ENCODE assay signal across 11 cellular contexts in genomic region chr12:51953925-51954324, GRCh38. TPM values are rescaled to one million over a fixed set of nuclear protein-coding genes. Genes with fewer than 3 reads are reported as not detected.
DNase-seq lines count a peak whose midpoint lies in the region; ATAC-seq, FAIRE-seq and TF ChIP-seq lines count a peak whose summit lies in the region.
"Had no signal": no experiment of that assay in that cellular context is flagged by ENCODE, and none has a peak within 500 bp of the region (broad histone marks: within the 10 kb centered on the region; RNA-seq: fewer than 3 reads in every experiment).

No MANE protein-coding gene starts in this region.

- no peak for TF ChIP-seq EP300 in K562 (IDR thresholded peaks at IDR 0.05; ENCODE audit: low read length)

- intact Hi-C loops in activated CD4-positive, alpha-beta T cell treated with anti-CD3 and anti-CD28 coated beads for 36 hours (cut with DNase I, micrococcal nuclease): loop anchor here in 1 of 2 experiments (5.0 kb wide), 2 partner anchors 1053 to 1672 kb away; partner anchors contain the start of genes EIF4B and LIMA1
- intact Hi-C loops in K562 (cut with micrococcal nuclease): no loop called here
- intact Hi-C loops in testis (cut with DNase I; ENCODE audit: low total_unique reads): no loop called here
- intact Hi-C loops in activated CD4-positive, alpha-beta T cell treated with anti-CD3 and anti-CD28 coated beads, Interleukin-2, amount 10 ng/mL, durations not matched to agents 24 days and 14 days (cut with micrococcal nuclease): loop anchor here (2.0 kb wide), 1 partner anchor 71 kb away; no protein-coding TSS in a partner anchor

- H3K27me3 ChIP-seq in K562 (ENCODE audit: control insufficient read depth in 2 of 2, insufficient read depth in 2 of 2, low read length in 2 of 2) (no peaks in the 10 kb centered on the region; a peak in 1 of 5 replicates), testis (no peaks in the 10 kb centered on the region)

- no peak overlapping the region; the same call in 2 of the 3 replicates for H3K27ac ChIP-seq in K562 (ENCODE audit: extremely low read depth, low read depth, low read length)
- peak overlapping the region; percentile 39 to 95 for H3K27ac ChIP-seq in testis

- H4K20me1 ChIP-seq in K562 (replicated peaks; ENCODE audit: control insufficient read depth, insufficient read depth, low read length): peaks cover 9% of the 10 kb centered on the region; the same call in 1 of the 2 replicates

- H3K36me3 Mint-ChIP-seq in activated CD4-positive, alpha-beta T cell treated with anti-CD3 and anti-CD28 coated beads for 36 hours (ENCODE audit: low read depth): no peaks in the 10 kb centered on the region
- H3K36me3 Mint-ChIP-seq in memory B cell: no peaks in the 10 kb centered on the region
- no peaks in the 10 kb centered on the region for H3K36me3 Mint-ChIP-seq in activated CD4-positive, alpha-beta T cell treated with anti-CD3 and anti-CD28 coated beads, Interleukin-2, amount 10 ng/mL, durations not matched to agents 24 days and 14 days (ENCODE audit: low read depth)

- H3K4me3 ChIP-seq in K562: no peak overlapping the region
- no peak overlapping the region for H3K4me3 ChIP-seq in testis

- no peaks in the 10 kb centered on the region for H3K9me1 ChIP-seq in K562 (ENCODE audit: control insufficient read depth, insufficient read depth, low read length)

- FAIRE-seq in K562 (lab: Jason Lieb, UNC) (no peak), frontal cortex (lab: Jason Lieb, UNC) (no peak)

- no TSS peak for BruUV-seq in K562 (replicated peaks; lab: Mats Ljungman, UMichigan)

- 4% methylated on average over 4 of the region's 4 CpGs for WGBS in K562 (ENCODE audit: insufficient coverage, low coverage, missing lambda C conversion rate)
- WGBS in testis, 2 donors: 10 to 13% methylated on average over 4 of the region's 4 CpGs

- H3K79me2 ChIP-seq in K562 (ENCODE audit: control insufficient read depth, insufficient read depth, low read length): peaks cover 48% of the 10 kb centered on the region

- 0 out of 4 replicates have a peak overlapping the region, but pooled peaks of 1 of the 2 experiments have one; percentile 8 for H3K9ac ChIP-seq in K562 (ENCODE audit: insufficient read depth in 1 of 2, low read depth in 2 of 2, low read length in 2 of 2)

- CTCF ChIA-PET in activated CD4-positive, alpha-beta T cell treated with anti-CD3 and anti-CD28 coated beads for 36 hours (lab: Charles Lee): interaction anchor here (1.1 to 1.7 kb wide), 3 partner anchors 13 to 71 kb away, joined by 3 to 5 read pairs (median 3); no protein-coding TSS in a partner anchor
- CTCF ChIA-PET in K562 (lab: Yijun Ruan, JAX; ENCODE audit: low intra/inter-chr PET ratio): no interaction called here

- POLR2A ChIA-PET in activated CD4-positive, alpha-beta T cell treated with anti-CD3 and anti-CD28 coated beads for 36 hours (lab: Charles Lee): no interaction called here
- POLR2A ChIA-PET in K562 (lab: Yijun Ruan, JAX): no interaction called here

- H3K4me1 Mint-ChIP-seq in activated CD4-positive, alpha-beta T cell treated with anti-CD3 and anti-CD28 coated beads for 36 hours: peaks cover 43% of the 10 kb centered on the region
- H3K4me1 Mint-ChIP-seq in memory B cell: peaks cover 19% of the 10 kb centered on the region
- peaks cover 26% of the 10 kb centered on the region for H3K4me1 Mint-ChIP-seq in activated CD4-positive, alpha-beta T cell treated with anti-CD3 and anti-CD28 coated beads, Interleukin-2, amount 10 ng/mL, durations not matched to agents 24 days and 14 days

- no peak overlapping the region for H2AFZ ChIP-seq in K562 (ENCODE audit: low read depth, low read length)
- H2AFZ ChIP-seq: GM23338 had no signal

- H3K4me2 ChIP-seq in K562 (ENCODE audit: insufficient read depth, low read length): 0 out of 2 replicates have a peak overlapping the region, but pooled peaks have one; percentile 20

- DNase-seq in activated CD4-positive, alpha-beta T cell treated with anti-CD3 and anti-CD28 coated beads for 36 hours: no peak
- no peak for DNase-seq in activated CD4-positive, alpha-beta T cell treated with anti-CD3 and anti-CD28 coated beads, Interleukin-2, amount 50 U/mL, for 48 hours
- DNase-seq in K562 (ENCODE audit: extremely low read depth in 1 of 4, low spot score in 3 of 4) (peak in 1 of 4 experiments; percentile 52), memory B cell (ENCODE audit: low spot score in 2 of 2) (no peak), testis (no peak), frontal cortex (ENCODE audit: low spot score in 2 of 2) (no peak)
- no peak for DNase-seq in stimulated activated naive CD4-positive, alpha-beta T cell (lab: John Stamatoyannopoulos, UW)
- DNase-seq in activated CD4-positive, alpha-beta T cell treated with anti-CD3 and anti-CD28 coated beads, Interleukin-2, amount 10 ng/mL, durations not matched to agents 24 days and 14 days: no peak
- DNase-seq: activated B cell treated with CpG ODN at 0.5 μM for 24 hours, NCI-H510A had no signal

- in situ Hi-C loops in K562 (cut with MboI): no loop called here

- peak overlapping the region; percentile 75 for H3K4me3 Mint-ChIP-seq in activated CD4-positive, alpha-beta T cell treated with anti-CD3 and anti-CD28 coated beads for 36 hours
- no peak overlapping the region for H3K4me3 Mint-ChIP-seq in memory B cell
- H3K4me3 Mint-ChIP-seq in activated CD4-positive, alpha-beta T cell treated with anti-CD3 and anti-CD28 coated beads, Interleukin-2, amount 10 ng/mL, durations not matched to agents 24 days and 14 days: no peak overlapping the region

- TF ChIP-seq POLR2A in K562 (conservative IDR thresholded peaks at IDR 0.05) (no peak), testis (IDR thresholded peaks at IDR 0.05) (no peak)

- no peak overlapping the region for H3K27ac Mint-ChIP-seq in activated CD4-positive, alpha-beta T cell treated with anti-CD3 and anti-CD28 coated beads for 36 hours
- peak overlapping the region; percentile 0 for H3K27ac Mint-ChIP-seq in memory B cell
- no peak overlapping the region for H3K27ac Mint-ChIP-seq in activated CD4-positive, alpha-beta T cell treated with anti-CD3 and anti-CD28 coated beads, Interleukin-2, amount 10 ng/mL, durations not matched to agents 24 days and 14 days
- H3K27ac Mint-ChIP-seq: activated B cell treated with CpG ODN at 0.5 μM for 24 hours, GM23338 had no signal

- H3K9me3 ChIP-seq in K562 (replicated peaks; ENCODE audit: control insufficient read depth, insufficient read depth, low read depth, low read length) (no peaks in the 10 kb centered on the region), testis (no peaks in the 10 kb centered on the region)

- TF ChIP-seq CTCF in K562 (IDR thresholded peaks at IDR 0.05 in 2 of 3, conservative IDR thresholded peaks at IDR 0.05 in 1 of 3; ENCODE audit: insufficient read depth in 2 of 3, low read depth in 1 of 3, low read length in 3 of 3) (no peak), testis (IDR thresholded peaks at IDR 0.05) (no peak)

- no peaks in the 10 kb centered on the region for H3K9me3 Mint-ChIP-seq in activated CD4-positive, alpha-beta T cell treated with anti-CD3 and anti-CD28 coated beads for 36 hours (ENCODE audit: low read depth)
- H3K9me3 Mint-ChIP-seq in memory B cell: no peaks in the 10 kb centered on the region
- no peaks in the 10 kb centered on the region for H3K9me3 Mint-ChIP-seq in activated CD4-positive, alpha-beta T cell treated with anti-CD3 and anti-CD28 coated beads, Interleukin-2, amount 10 ng/mL, durations not matched to agents 24 days and 14 days
- H3K9me3 Mint-ChIP-seq: activated B cell treated with CpG ODN at 0.5 μM for 24 hours, GM23338 had no signal

- H3K36me3 ChIP-seq in K562 (ENCODE audit: control insufficient read depth, insufficient read depth, low read length): no peaks in the 10 kb centered on the region
- no peaks in the 10 kb centered on the region for H3K36me3 ChIP-seq in testis (ENCODE audit: low read depth, missing control alignments)

- no peak for ATAC-seq in activated CD4-positive, alpha-beta T cell treated with anti-CD3 and anti-CD28 coated beads for 36 hours
- ATAC-seq in K562 (peak; percentile 39; the same call in 2 of the 3 replicates), memory B cell (ENCODE audit: low read depth) (no peak)
- ATAC-seq: GM23338 had no signal

- H3K27me3 Mint-ChIP-seq in activated CD4-positive, alpha-beta T cell treated with anti-CD3 and anti-CD28 coated beads for 36 hours: peaks cover 8% of the 10 kb centered on the region
- peaks cover 2% of the 10 kb centered on the region for H3K27me3 Mint-ChIP-seq in memory B cell
- peaks cover 29% of the 10 kb centered on the region for H3K27me3 Mint-ChIP-seq in activated CD4-positive, alpha-beta T cell treated with anti-CD3 and anti-CD28 coated beads, Interleukin-2, amount 10 ng/mL, durations not matched to agents 24 days and 14 days
- H3K27me3 Mint-ChIP-seq: activated B cell treated with CpG ODN at 0.5 μM for 24 hours had no signal

- TF ChIP-seq RAD21 in K562 (CRISPR knock-in tag; conservative IDR thresholded peaks at IDR 0.05 in 1 of 2, IDR thresholded peaks at IDR 0.05 in 1 of 2): no peak

- peaks cover 16 to 30% of the 10 kb centered on the region in 2 experiments for H3K4me1 ChIP-seq in K562 (replicated peaks in 1 of 2; ENCODE audit: control insufficient read depth in 2 of 2, insufficient read depth in 2 of 2, low read length in 2 of 2)
- peaks cover 24% of the 10 kb centered on the region for H3K4me1 ChIP-seq in testis

RNA-seq across cellular contexts. Expression of gene ACVR1B, which starts 2.4 kb away (rescaled TPM):
- 10 to 100 TPM; 10.1 to 12.7 TPM for total RNA-seq in activated CD4-positive, alpha-beta T cell treated with anti-CD3 and anti-CD28 coated beads for 36 hours
- total RNA-seq in K562 (2011; cell fraction: chromatin; rRNA removed; ENCODE audit: low replicate concordance): 23.4 and 35.1 TPM in 2 replicates
- 25.7 and 30.9 TPM in 2 replicates for total RNA-seq in K562 (2011; cell fraction: nucleolus; rRNA removed)
- total RNA-seq in K562 (2011; cell fraction: nucleoplasm; rRNA removed): 34.2 and 41.3 TPM in 2 replicates
- total RNA-seq in K562 (2014; rRNA removed) (6.8 and 8.6 TPM in 2 replicates), K562 (2014; rRNA removed; fragmentation: Illumina TruSeq; extraction: Trizol) (5.9 and 6.7 TPM in 2 replicates), K562 (2015; rRNA removed; fragmentation: Illumina TruSeq; extraction: Trizol) (5.9 and 6.9 TPM in 2 replicates), K562 (2021) (10.3 and 15.1 TPM in 2 replicates), testis (10 to 100 TPM; 36.8 to 44.6 TPM), frontal cortex (43.2 TPM)
- polyA plus RNA-seq in K562 (2011; rRNA removed) (8.0 and 8.4 TPM in 2 replicates), K562 (2014; fragmentation: Illumina TruSeq; extraction: Trizol) (9.9 and 10.8 TPM in 2 replicates), K562 (2014; fragmentation: Nextera tagmentation; extraction: Ambion mirVana) (under 1 TPM; 0.97 to 0.98 TPM), K562 (2014; rRNA removed) (7.2 and 11.3 TPM in 2 replicates), testis (ENCODE audit: insufficient read depth, low read depth, low replicate concordance) (37.3 TPM)
- 7.8 and 8.1 TPM in 2 replicates for polyA plus RNA-seq in K562 (2011; cell fraction: cytosol; rRNA removed)
- 11.1 and 12.6 TPM in 2 replicates for polyA plus RNA-seq in K562 (2011; cell fraction: nucleus; rRNA removed)
- polyA plus RNA-seq in K562 (2012): 7.8 and 12.4 TPM in 2 replicates
- 12.3 and 13.4 TPM in 2 replicates for polyA minus RNA-seq in K562 (2011; rRNA and poly(A)+ RNA removed)
- 5.4 and 7.0 TPM in 2 replicates for polyA minus RNA-seq in K562 (2011; cell fraction: cytosol; rRNA and poly(A)+ RNA removed)
- polyA minus RNA-seq in K562 (2011; cell fraction: nucleus; rRNA and poly(A)+ RNA removed): 4.3 and 6.0 TPM in 2 replicates
- 7.1 and 8.1 TPM in 2 replicates for total RNA-seq in activated CD4-positive, alpha-beta T cell treated with anti-CD3 and anti-CD28 coated beads, Interleukin-2, amount 10 ng/mL, durations not matched to agents 24 days and 14 days

RNA-seq across cellular contexts. Expression of gene ACVRL1, which starts 46.6 kb away (rescaled TPM):
- not detected for total RNA-seq in activated CD4-positive, alpha-beta T cell treated with anti-CD3 and anti-CD28 coated beads for 36 hours
- total RNA-seq in K562 (2011; cell fraction: chromatin; rRNA removed; ENCODE audit: low replicate concordance): 1.3 and 3.5 TPM in 2 replicates
- total RNA-seq in K562 (2011; cell fraction: nucleolus; rRNA removed): 2.1 and 2.7 TPM in 2 replicates
- 1.2 and 2.4 TPM in 2 replicates for total RNA-seq in K562 (2011; cell fraction: nucleoplasm; rRNA removed)
- total RNA-seq in K562 (2014; rRNA removed) (0.20 and 0.91 TPM in 2 replicates), K562 (2014; rRNA removed; fragmentation: Illumina TruSeq; extraction: Trizol) (0.06 and 0.22 TPM in 2 replicates), K562 (2015; rRNA removed; fragmentation: Illumina TruSeq; extraction: Trizol) (0.36 and 0.87 TPM in 2 replicates), K562 (2021) (1.3 and 1.4 TPM in 2 replicates), testis (1 to 10 TPM; 9.1 to 9.5 TPM), frontal cortex (9.4 TPM)
- polyA plus RNA-seq in K562 (2011; rRNA removed) (0.26 and 0.83 TPM in 2 replicates), K562 (2014; fragmentation: Illumina TruSeq; extraction: Trizol) (0.30 and 0.71 TPM in 2 replicates), K562 (2014; fragmentation: Nextera tagmentation; extraction: Ambion mirVana) (under 1 TPM; 0.07 to 0.11 TPM), K562 (2014; rRNA removed) (0.42 and 0.45 TPM in 2 replicates), testis (ENCODE audit: insufficient read depth, low read depth, low replicate concordance) (9.9 TPM)
- 0.39 and 0.47 TPM in 2 replicates for polyA plus RNA-seq in K562 (2011; cell fraction: cytosol; rRNA removed)
- polyA plus RNA-seq in K562 (2011; cell fraction: nucleus; rRNA removed): 2.0 and 2.1 TPM in 2 replicates
- polyA plus RNA-seq in K562 (2012): 1.2 and 5.1 TPM in 2 replicates
- polyA minus RNA-seq in K562 (2011; rRNA and poly(A)+ RNA removed): 0.28 and 1.2 TPM in 2 replicates
- not detected in 2 replicates for polyA minus RNA-seq in K562 (2011; cell fraction: cytosol; rRNA and poly(A)+ RNA removed)
- polyA minus RNA-seq in K562 (2011; cell fraction: nucleus; rRNA and poly(A)+ RNA removed): 0.94 and 1.7 TPM in 2 replicates
- total RNA-seq in activated CD4-positive, alpha-beta T cell treated with anti-CD3 and anti-CD28 coated beads, Interleukin-2, amount 10 ng/mL, durations not matched to agents 24 days and 14 days: not detected in 2 replicates
- total RNA-seq: activated B cell treated with CpG ODN at 0.5 μM for 24 hours had no signal
- polyA plus RNA-seq: GM23338 had no signal

RNA-seq across cellular contexts. Expression of gene TAMALIN, which starts 52.8 kb away (rescaled TPM):
- total RNA-seq in activated CD4-positive, alpha-beta T cell treated with anti-CD3 and anti-CD28 coated beads for 36 hours: 10 to 100 TPM in 1 of 2 experiments, 1 to 10 TPM in 1; 6.4 to 11.5 TPM
- total RNA-seq in K562 (2011; cell fraction: chromatin; rRNA removed; ENCODE audit: low replicate concordance): 3.2 and 11.3 TPM in 2 replicates
- 5.7 and 10.0 TPM in 2 replicates for total RNA-seq in K562 (2011; cell fraction: nucleolus; rRNA removed)
- total RNA-seq in K562 (2011; cell fraction: nucleoplasm; rRNA removed): 3.2 and 3.4 TPM in 2 replicates
- 0.82 and 1.5 TPM in 2 replicates for total RNA-seq in K562 (2014; rRNA removed)
- 0.70 and 1.3 TPM in 2 replicates for total RNA-seq in K562 (2014; rRNA removed; fragmentation: Illumina TruSeq; extraction: Trizol)
- 2.2 and 3.2 TPM in 2 replicates for total RNA-seq in K562 (2015; rRNA removed; fragmentation: Illumina TruSeq; extraction: Trizol)
- 1.3 and 1.5 TPM in 2 replicates for total RNA-seq in K562 (2021)
- polyA plus RNA-seq in K562 (2011; rRNA removed): 0.74 and 1.1 TPM in 2 replicates
- polyA plus RNA-seq in K562 (2011; cell fraction: cytosol; rRNA removed): 0.46 and 1.4 TPM in 2 replicates
- polyA plus RNA-seq in K562 (2011; cell fraction: nucleus; rRNA removed): 2.5 and 2.6 TPM in 2 replicates
- 4.8 and 8.3 TPM in 2 replicates for polyA plus RNA-seq in K562 (2012)
- 0.65 and 1.1 TPM in 2 replicates for polyA plus RNA-seq in K562 (2014; fragmentation: Illumina TruSeq; extraction: Trizol)
- polyA plus RNA-seq in K562 (2014; fragmentation: Nextera tagmentation; extraction: Ambion mirVana): not detected
- 1.2 and 1.5 TPM in 2 replicates for polyA plus RNA-seq in K562 (2014; rRNA removed)
- polyA minus RNA-seq in K562 (2011; rRNA and poly(A)+ RNA removed): 0.96 and 1.2 TPM in 2 replicates
- 6.1 TPM in 1 of 2 replicates, not detected in the other for polyA minus RNA-seq in K562 (2011; cell fraction: cytosol; rRNA and poly(A)+ RNA removed)
- 1.8 and 2.4 TPM in 2 replicates for polyA minus RNA-seq in K562 (2011; cell fraction: nucleus; rRNA and poly(A)+ RNA removed)
- 10 to 100 TPM in 1 of 2 donors, 1 to 10 TPM in 1; 8.9 to 10.4 TPM for total RNA-seq in testis
- polyA plus RNA-seq in testis (ENCODE audit: insufficient read depth, low read depth, low replicate concordance): 7.7 TPM
- 2.4 TPM for total RNA-seq in frontal cortex
- total RNA-seq in activated CD4-positive, alpha-beta T cell treated with anti-CD3 and anti-CD28 coated beads, Interleukin-2, amount 10 ng/mL, durations not matched to agents 24 days and 14 days: 10.4 and 12.4 TPM in 2 replicates
